In the genomic region with DNA sequence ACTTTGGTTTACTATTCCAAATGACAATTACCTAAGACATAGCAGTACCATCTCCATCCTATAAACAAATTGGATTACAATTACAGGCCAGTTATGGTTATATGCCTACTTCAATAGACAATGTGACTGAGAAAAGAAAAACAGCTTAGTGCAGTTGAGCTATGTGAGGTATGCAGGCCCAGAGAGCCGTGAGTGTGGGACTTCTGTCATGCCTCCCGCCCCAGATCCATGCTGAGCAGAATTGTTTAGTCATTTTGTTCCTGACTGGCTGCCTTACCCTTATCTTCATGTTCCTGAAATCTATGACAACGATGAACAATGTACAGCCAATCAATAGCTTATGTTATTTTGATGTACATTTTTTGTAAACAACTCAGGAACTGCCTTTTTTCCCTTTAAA, we compare ENCODE assay signal across 2 cellular contexts.
TF ChIP-seq lines count a peak whose summit lies in the region.

No MANE protein-coding gene starts in this region.

TF ChIP-seq in GM23338, 12 proteins besides CTCF, POLR2A, EP300 and RAD21 (continued from another document):
- TF ChIP-seq NANOG (IDR thresholded peaks at IDR 0.05; ENCODE audit: borderline replicate concordance) = no peak
- no peak for TF ChIP-seq STAT1 (IDR thresholded peaks at IDR 0.05; ENCODE audit: unreplicated experiment)
- TF ChIP-seq ZNF462 (CRISPR knock-in tag; IDR thresholded peaks at IDR 0.05) = no peak
- TF ChIP-seq JUNB (IDR thresholded peaks at IDR 0.05; ENCODE audit: unreplicated experiment) = no peak
- TF ChIP-seq ZNF114 (CRISPR knock-in tag; IDR thresholded peaks at IDR 0.05) = no peak
- TF ChIP-seq CREB1 (CRISPR knock-in tag; IDR thresholded peaks at IDR 0.05; ENCODE audit: low read depth) = no peak
- TF ChIP-seq, protein P1, sequence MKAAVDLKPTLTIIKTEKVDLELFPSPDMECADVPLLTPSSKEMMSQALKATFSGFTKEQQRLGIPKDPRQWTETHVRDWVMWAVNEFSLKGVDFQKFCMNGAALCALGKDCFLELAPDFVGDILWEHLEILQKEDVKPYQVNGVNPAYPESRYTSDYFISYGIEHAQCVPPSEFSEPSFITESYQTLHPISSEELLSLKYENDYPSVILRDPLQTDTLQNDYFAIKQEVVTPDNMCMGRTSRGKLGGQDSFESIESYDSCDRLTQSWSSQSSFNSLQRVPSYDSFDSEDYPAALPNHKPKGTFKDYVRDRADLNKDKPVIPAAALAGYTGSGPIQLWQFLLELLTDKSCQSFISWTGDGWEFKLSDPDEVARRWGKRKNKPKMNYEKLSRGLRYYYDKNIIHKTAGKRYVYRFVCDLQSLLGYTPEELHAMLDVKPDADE (IDR thresholded peaks at IDR 0.05) = no peak
- TF ChIP-seq, protein P2, sequence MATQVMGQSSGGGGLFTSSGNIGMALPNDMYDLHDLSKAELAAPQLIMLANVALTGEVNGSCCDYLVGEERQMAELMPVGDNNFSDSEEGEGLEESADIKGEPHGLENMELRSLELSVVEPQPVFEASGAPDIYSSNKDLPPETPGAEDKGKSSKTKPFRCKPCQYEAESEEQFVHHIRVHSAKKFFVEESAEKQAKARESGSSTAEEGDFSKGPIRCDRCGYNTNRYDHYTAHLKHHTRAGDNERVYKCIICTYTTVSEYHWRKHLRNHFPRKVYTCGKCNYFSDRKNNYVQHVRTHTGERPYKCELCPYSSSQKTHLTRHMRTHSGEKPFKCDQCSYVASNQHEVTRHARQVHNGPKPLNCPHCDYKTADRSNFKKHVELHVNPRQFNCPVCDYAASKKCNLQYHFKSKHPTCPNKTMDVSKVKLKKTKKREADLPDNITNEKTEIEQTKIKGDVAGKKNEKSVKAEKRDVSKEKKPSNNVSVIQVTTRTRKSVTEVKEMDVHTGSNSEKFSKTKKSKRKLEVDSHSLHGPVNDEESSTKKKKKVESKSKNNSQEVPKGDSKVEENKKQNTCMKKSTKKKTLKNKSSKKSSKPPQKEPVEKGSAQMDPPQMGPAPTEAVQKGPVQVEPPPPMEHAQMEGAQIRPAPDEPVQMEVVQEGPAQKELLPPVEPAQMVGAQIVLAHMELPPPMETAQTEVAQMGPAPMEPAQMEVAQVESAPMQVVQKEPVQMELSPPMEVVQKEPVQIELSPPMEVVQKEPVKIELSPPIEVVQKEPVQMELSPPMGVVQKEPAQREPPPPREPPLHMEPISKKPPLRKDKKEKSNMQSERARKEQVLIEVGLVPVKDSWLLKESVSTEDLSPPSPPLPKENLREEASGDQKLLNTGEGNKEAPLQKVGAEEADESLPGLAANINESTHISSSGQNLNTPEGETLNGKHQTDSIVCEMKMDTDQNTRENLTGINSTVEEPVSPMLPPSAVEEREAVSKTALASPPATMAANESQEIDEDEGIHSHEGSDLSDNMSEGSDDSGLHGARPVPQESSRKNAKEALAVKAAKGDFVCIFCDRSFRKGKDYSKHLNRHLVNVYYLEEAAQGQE (IDR thresholded peaks at IDR 0.05; ENCODE audit: unreplicated experiment) = no peak

TF ChIP-seq in K562, 482 proteins besides CTCF, POLR2A, EP300 and RAD21 (continued from another document):
- TF ChIP-seq TOE1 (IDR thresholded peaks at IDR 0.05; ENCODE audit: borderline replicate concordance) (no peak), TOE1 (CRISPR knock-in tag; IDR thresholded peaks at IDR 0.05; ENCODE audit: borderline replicate concordance, low read depth) (no peak), NCOA6 (IDR thresholded peaks at IDR 0.05) (no peak), E2F1 (CRISPR knock-in tag; IDR thresholded peaks at IDR 0.05) (no peak), FOS (IDR thresholded peaks at IDR 0.05; ENCODE audit: extremely low read depth, insufficient read length) (no peak), TEAD1 (CRISPR knock-in tag; IDR thresholded peaks at IDR 0.05) (no peak), KDM1A (IDR thresholded peaks at IDR 0.05) (no peak), ZFX (CRISPR knock-in tag; IDR thresholded peaks at IDR 0.05) (no peak), CEBPZ (IDR thresholded peaks at IDR 0.05; ENCODE audit: borderline replicate concordance, low read depth, low read length) (no peak), TSHZ1 (CRISPR knock-in tag; IDR thresholded peaks at IDR 0.05) (no peak), SETDB1 (IDR thresholded peaks at IDR 0.05; ENCODE audit: low read length) (no peak), MTA1 (IDR thresholded peaks at IDR 0.05; ENCODE audit: borderline replicate concordance) (no peak), KLF10 (CRISPR knock-in tag; IDR thresholded peaks at IDR 0.05) (no peak)
- TF ChIP-seq, protein P3, sequence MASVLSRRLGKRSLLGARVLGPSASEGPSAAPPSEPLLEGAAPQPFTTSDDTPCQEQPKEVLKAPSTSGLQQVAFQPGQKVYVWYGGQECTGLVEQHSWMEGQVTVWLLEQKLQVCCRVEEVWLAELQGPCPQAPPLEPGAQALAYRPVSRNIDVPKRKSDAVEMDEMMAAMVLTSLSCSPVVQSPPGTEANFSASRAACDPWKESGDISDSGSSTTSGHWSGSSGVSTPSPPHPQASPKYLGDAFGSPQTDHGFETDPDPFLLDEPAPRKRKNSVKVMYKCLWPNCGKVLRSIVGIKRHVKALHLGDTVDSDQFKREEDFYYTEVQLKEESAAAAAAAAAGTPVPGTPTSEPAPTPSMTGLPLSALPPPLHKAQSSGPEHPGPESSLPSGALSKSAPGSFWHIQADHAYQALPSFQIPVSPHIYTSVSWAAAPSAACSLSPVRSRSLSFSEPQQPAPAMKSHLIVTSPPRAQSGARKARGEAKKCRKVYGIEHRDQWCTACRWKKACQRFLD (CRISPR knock-in tag; IDR thresholded peaks at IDR 0.05) = no peak
- TF ChIP-seq, protein P4, sequence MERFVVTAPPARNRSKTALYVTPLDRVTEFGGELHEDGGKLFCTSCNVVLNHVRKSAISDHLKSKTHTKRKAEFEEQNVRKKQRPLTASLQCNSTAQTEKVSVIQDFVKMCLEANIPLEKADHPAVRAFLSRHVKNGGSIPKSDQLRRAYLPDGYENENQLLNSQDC (CRISPR knock-in tag; IDR thresholded peaks at IDR 0.05) = no peak
- TF ChIP-seq, protein P5, sequence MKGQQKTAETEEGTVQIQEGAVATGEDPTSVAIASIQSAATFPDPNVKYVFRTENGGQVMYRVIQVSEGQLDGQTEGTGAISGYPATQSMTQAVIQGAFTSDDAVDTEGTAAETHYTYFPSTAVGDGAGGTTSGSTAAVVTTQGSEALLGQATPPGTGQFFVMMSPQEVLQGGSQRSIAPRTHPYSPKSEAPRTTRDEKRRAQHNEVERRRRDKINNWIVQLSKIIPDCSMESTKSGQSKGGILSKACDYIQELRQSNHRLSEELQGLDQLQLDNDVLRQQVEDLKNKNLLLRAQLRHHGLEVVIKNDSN (CRISPR knock-in tag; IDR thresholded peaks at IDR 0.05) = no peak
